Comparison of ENCODE assay signal across 1 cellular context in the genomic region with DNA sequence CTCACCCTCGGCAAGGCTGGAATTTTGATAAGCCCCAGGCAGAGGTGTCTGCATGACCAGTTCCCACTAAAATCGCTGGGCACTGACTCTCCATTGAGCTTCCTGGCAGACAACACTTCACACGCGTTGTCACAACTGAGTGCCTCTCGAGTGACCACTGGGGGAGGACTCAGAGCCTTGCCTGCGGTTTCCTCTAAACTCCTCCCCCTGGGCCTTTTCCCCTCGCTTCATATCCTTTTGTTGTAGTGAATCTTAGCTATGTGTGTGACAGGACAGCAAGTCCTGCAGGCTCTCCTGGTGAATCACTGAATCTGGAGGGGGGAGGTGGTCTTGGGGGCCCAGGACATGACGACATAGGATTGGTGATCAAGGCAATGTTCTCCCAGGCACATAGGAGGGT.
TF ChIP-seq lines count a peak whose summit lies in the region.

No MANE protein-coding gene starts in this region.

TF ChIP-seq in HepG2, 621 proteins besides CTCF, POLR2A, EP300 and RAD21 (continued from another document):
- peak; percentile 89 for TF ChIP-seq ZNF263 (CRISPR knock-in tag; IDR thresholded peaks at IDR 0.05)
- TF ChIP-seq, protein P1, sequence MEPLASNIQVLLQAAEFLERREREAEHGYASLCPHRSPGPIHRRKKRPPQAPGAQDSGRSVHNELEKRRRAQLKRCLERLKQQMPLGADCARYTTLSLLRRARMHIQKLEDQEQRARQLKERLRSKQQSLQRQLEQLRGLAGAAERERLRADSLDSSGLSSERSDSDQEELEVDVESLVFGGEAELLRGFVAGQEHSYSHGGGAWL (CRISPR knock-in tag; IDR thresholded peaks at IDR 0.05), result no peak
- TF ChIP-seq EZH2 (conservative IDR thresholded peaks at IDR 0.05; ENCODE audit: low read depth, low read length), result no peak
- TF ChIP-seq ZNF644 (CRISPR knock-in tag; IDR thresholded peaks at IDR 0.05; ENCODE audit: low read depth), result no peak
- 0 out of 2 replicates have a peak, but pooled peaks have one; percentile 15 for TF ChIP-seq ATF7 (IDR thresholded peaks at IDR 0.05)
- TF ChIP-seq ATF7 (CRISPR knock-in tag; IDR thresholded peaks at IDR 0.05), result no peak
- no peak for TF ChIP-seq MAFG (CRISPR knock-in tag; IDR thresholded peaks at IDR 0.05)
